ENCODE assay signal across 11 cellular contexts in the genomic region with DNA sequence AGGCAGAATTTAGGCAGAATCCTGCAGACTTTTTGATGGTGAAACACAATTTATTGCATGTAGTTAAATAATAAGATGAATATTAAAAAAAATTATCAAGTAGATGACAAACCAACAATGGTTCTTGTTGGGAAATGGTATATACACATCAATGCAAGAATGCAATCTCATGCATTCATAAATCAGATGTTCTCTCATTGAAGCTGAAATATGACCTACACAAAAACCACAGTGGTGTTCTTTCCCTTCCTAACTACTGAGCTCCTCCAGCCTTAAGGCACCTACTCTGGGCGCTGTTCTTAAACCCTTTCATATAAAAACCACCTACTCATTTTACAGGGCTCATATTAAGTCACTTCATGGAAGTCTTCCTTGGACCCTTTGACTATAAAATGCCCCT.
"Had no signal": no experiment of that assay in that cellular context is flagged by ENCODE, and none has a peak within 500 bp of the region (broad histone marks: within the 10 kb centered on the region; RNA-seq: fewer than 3 reads in every experiment).

No MANE protein-coding gene starts in this region.

- ATAC-seq: gastroesophageal sphincter, heart right ventricle, left lobe of liver had no signal

- DNase-seq: activated CD4-positive, alpha-beta T cell treated with anti-CD3 and anti-CD28 coated beads for 4 hours; activated naive CD4-positive, alpha-beta T cell treated with Interleukin-2 at 50 U/mL for 16 hours; endodermal cell; heart right ventricle; naive B cell; SK-N-SH; stimulated activated CD4-positive, alpha-beta T cell treated with anti-CD3 and anti-CD28 coated beads, Interleukin-2, amount 100 ng/mL, for 48 hours; stimulated activated naive CD4-positive, alpha-beta T cell; tibial artery had no signal

- H3K27ac Mint-ChIP-seq: endodermal cell had no signal

- H3K4me3 ChIP-seq: gastroesophageal sphincter, heart right ventricle, tibial artery had no signal

- H3K27me3 Mint-ChIP-seq: naive B cell had no signal

- H3K4me3 Mint-ChIP-seq: endodermal cell, naive B cell had no signal
